In the genomic region with DNA sequence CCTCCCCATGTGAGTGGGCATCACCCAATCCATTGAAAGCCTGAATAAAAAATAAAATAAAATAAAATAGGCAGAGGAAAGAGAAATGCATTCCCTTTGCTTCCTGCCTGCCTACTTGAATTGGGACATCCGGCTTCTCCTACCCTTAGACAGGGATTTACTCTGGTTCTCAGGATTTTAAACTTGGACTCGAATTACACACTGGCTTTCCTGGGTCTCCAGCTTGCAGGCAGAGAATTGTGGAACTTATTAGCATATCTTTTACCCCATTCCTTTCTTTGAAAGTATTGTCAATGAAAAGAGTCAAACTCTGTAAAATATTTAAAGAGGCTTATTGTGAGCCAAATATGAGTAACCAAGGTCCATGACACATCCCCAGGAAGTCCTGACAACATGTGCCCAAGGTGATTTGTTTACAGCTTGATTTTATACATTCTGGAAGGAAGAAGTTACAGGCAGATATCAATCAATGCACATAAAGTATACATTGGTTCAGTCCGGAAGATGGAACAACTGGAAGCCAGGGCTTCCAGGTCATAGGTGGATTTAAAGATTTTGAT, we compare ENCODE assay signal across 19 cellular contexts.
"Had no signal": no experiment of that assay in that cellular context is flagged by ENCODE, and none has a peak within 500 bp of the region (broad histone marks: within the 10 kb centered on the region; RNA-seq: fewer than 3 reads in every experiment).

No MANE protein-coding gene starts in this region.

- FAIRE-seq: endometrium, kidney, pancreas had no signal

- H3K4me1 Mint-ChIP-seq: activated naive CD8-positive, alpha-beta T cell treated with anti-CD3 and anti-CD28 coated beads, Interleukin-2, amount 10 ng/mL, durations not matched to agents 7 days and 5 days; activated T-helper 17 cell treated with anti-CD3 and anti-CD28 coated beads, Interleukin-2, amount 50 U/mL, for 72 hours; stimulated activated memory B cell treated with anti-CD40 and anti-IgM and Interleukin-4, amounts not matched to agents 10 μg/mL and 1 μg/mL and 100 μg/mL, for 72 hours had no signal

- H3K4me1 ChIP-seq: left lung, right lobe of liver, testis had no signal

- H3K4me3 ChIP-seq: coronary artery, left lung, pancreas, right lobe of liver, smooth muscle cell, testis had no signal

- H3K9me3 ChIP-seq: pancreas, testis had no signal

- H3K27ac ChIP-seq: coronary artery, left lung, pancreas, right lobe of liver, testis, WERI-Rb-1 had no signal

- H3K36me3 ChIP-seq: left lung, pancreas, right lobe of liver, WERI-Rb-1 had no signal

- H3K27ac Mint-ChIP-seq: activated naive CD8-positive, alpha-beta T cell treated with anti-CD3 and anti-CD28 coated beads, Interleukin-2, amount 10 ng/mL, durations not matched to agents 7 days and 5 days; activated T-helper 17 cell treated with anti-CD3 and anti-CD28 coated beads, Interleukin-2, amount 50 U/mL, for 72 hours; stimulated activated memory B cell treated with anti-CD40 and anti-IgM and Interleukin-4, amounts not matched to agents 10 μg/mL and 1 μg/mL and 100 μg/mL, for 72 hours; type B pancreatic cell had no signal

- DNase-seq: activated CD4-positive, alpha-beta T cell treated with anti-CD3 and anti-CD28 coated beads, Interleukin-2, amount 50 U/mL, for 48 hours; activated naive CD4-positive, alpha-beta T cell treated with Interleukin-2 at 50 U/mL for 16 hours; activated naive CD8-positive, alpha-beta T cell treated with anti-CD3 and anti-CD28 coated beads, Interleukin-2, amount 10 ng/mL, durations not matched to agents 7 days and 5 days; anterior cingulate cortex; hippocampal formation; kidney; left lung; pancreas; right lobe of liver; stimulated activated CD4-positive, alpha-beta T cell treated with anti-CD3 and anti-CD28 coated beads, Interleukin-4, amount 100 ng/mL, for 4 hours; testis; WERI-Rb-1 had no signal

- H3K4me3 Mint-ChIP-seq: activated naive CD8-positive, alpha-beta T cell treated with anti-CD3 and anti-CD28 coated beads, Interleukin-2, amount 10 ng/mL, durations not matched to agents 7 days and 5 days; activated T-helper 17 cell treated with anti-CD3 and anti-CD28 coated beads, Interleukin-2, amount 50 U/mL, for 72 hours; neural crest cell; stimulated activated memory B cell treated with anti-CD40 and anti-IgM and Interleukin-4, amounts not matched to agents 10 μg/mL and 1 μg/mL and 100 μg/mL, for 72 hours; type B pancreatic cell had no signal

- H3K27me3 Mint-ChIP-seq: activated naive CD8-positive, alpha-beta T cell treated with anti-CD3 and anti-CD28 coated beads, Interleukin-2, amount 10 ng/mL, durations not matched to agents 7 days and 5 days; activated T-helper 17 cell treated with anti-CD3 and anti-CD28 coated beads, Interleukin-2, amount 50 U/mL, for 72 hours; stimulated activated memory B cell treated with anti-CD40 and anti-IgM and Interleukin-4, amounts not matched to agents 10 μg/mL and 1 μg/mL and 100 μg/mL, for 72 hours; type B pancreatic cell had no signal

- H3K27me3 ChIP-seq: left lung, pancreas, right lobe of liver, testis had no signal

- H3K36me3 Mint-ChIP-seq: activated naive CD8-positive, alpha-beta T cell treated with anti-CD3 and anti-CD28 coated beads, Interleukin-2, amount 10 ng/mL, durations not matched to agents 7 days and 5 days; stimulated activated memory B cell treated with anti-CD40 and anti-IgM and Interleukin-4, amounts not matched to agents 10 μg/mL and 1 μg/mL and 100 μg/mL, for 72 hours; type B pancreatic cell had no signal

- ATAC-seq: activated T-helper 17 cell treated with anti-CD3 and anti-CD28 coated beads, Interleukin-2, amount 50 U/mL, for 72 hours; left lung; pancreas; right lobe of liver; stimulated activated memory B cell treated with anti-CD40 and anti-IgM and Interleukin-4, amounts not matched to agents 10 μg/mL and 1 μg/mL and 100 μg/mL, for 72 hours had no signal
